ENCODE assay signal across 9 cellular contexts in genomic region chr11:66546966-66547661, GRCh38. TPM values are rescaled to one million over a fixed set of nuclear protein-coding genes. Genes with fewer than 3 reads are reported as not detected.
A peak's percentile ranks its signal among the peaks of the same experiment; 100 is the strongest.
DNase-seq lines count a peak whose midpoint lies in the region; ATAC-seq and TF ChIP-seq lines count a peak whose summit lies in the region.
"Had no signal": no experiment of that assay in that cellular context is flagged by ENCODE, and none has a peak within 500 bp of the region (broad histone marks: within the 10 kb centered on the region; RNA-seq: fewer than 3 reads in every experiment).

No MANE protein-coding gene starts in this region.

- H3K27ac Mint-ChIP-seq in progenitor cell of endocrine pancreas, result no peak overlapping the region

- H3K9me3 Mint-ChIP-seq in progenitor cell of endocrine pancreas (ENCODE audit: low read depth), result no peaks in the 10 kb centered on the region

- no peak overlapping the region for H3K9ac ChIP-seq in Karpas-422 (ENCODE audit: low read length)

- peaks cover 5% of the 10 kb centered on the region for H3K36me3 Mint-ChIP-seq in progenitor cell of endocrine pancreas (ENCODE audit: insufficient read depth)

- H2AFZ ChIP-seq in Karpas-422 (ENCODE audit: low read length), result no peak overlapping the region

- H3K9me3 ChIP-seq in Karpas-422 (ENCODE audit: low read length), result no peaks in the 10 kb centered on the region
- no peaks in the 10 kb centered on the region for H3K9me3 ChIP-seq in effector memory CD4-positive, alpha-beta T cell (ENCODE audit: control insufficient read depth, low read length)

- H3K4me3 ChIP-seq in GM12865 (ENCODE audit: low read depth, low read length) (no peak overlapping the region; the same call in 1 of the 2 replicates), Karpas-422 (ENCODE audit: low read length) (no peak overlapping the region)
- H3K4me3 ChIP-seq in effector memory CD4-positive, alpha-beta T cell (ENCODE audit: insufficient read depth, low read depth, low read length, poor library complexity, severe bottlenecking), result peak overlapping the region; percentile 70

- H4K20me1 ChIP-seq in Karpas-422 (ENCODE audit: insufficient read depth, low read depth, low read length), result 0 out of 2 replicates have a peak, but pooled peaks cover 4% of the 10 kb centered on the region

- H3K27me3 ChIP-seq in Karpas-422 (ENCODE audit: low read length), result no peaks in the 10 kb centered on the region
- H3K27me3 ChIP-seq in effector memory CD4-positive, alpha-beta T cell (replicated peaks; ENCODE audit: control insufficient read depth, insufficient read depth, low read length, poor library complexity, severe bottlenecking), result no peaks in the 10 kb centered on the region

- no peaks in the 10 kb centered on the region for H3K36me3 ChIP-seq in Karpas-422 (ENCODE audit: insufficient read depth, low read length)
- no peaks in the 10 kb centered on the region for H3K36me3 ChIP-seq in effector memory CD4-positive, alpha-beta T cell (ENCODE audit: control insufficient read depth, insufficient read depth, low read length)

- peaks cover 15% of the 10 kb centered on the region for H3K27me3 Mint-ChIP-seq in progenitor cell of endocrine pancreas

- peaks cover 40% of the 10 kb centered on the region for H3K4me1 ChIP-seq in Karpas-422 (ENCODE audit: low read length)
- peaks cover 25% of the 10 kb centered on the region for H3K4me1 ChIP-seq in effector memory CD4-positive, alpha-beta T cell (ENCODE audit: control insufficient read depth, insufficient read depth, low read length, poor library complexity, severe bottlenecking)

- peaks cover 8% of the 10 kb centered on the region for H3K79me2 ChIP-seq in Karpas-422 (ENCODE audit: low read length)

- H3K9me2 ChIP-seq in Karpas-422 (replicated peaks; ENCODE audit: insufficient read depth, low read length), result no peaks in the 10 kb centered on the region

- H3K27ac ChIP-seq in Karpas-422 (ENCODE audit: low read length), result no peak overlapping the region
- no peak overlapping the region for H3K27ac ChIP-seq in effector memory CD4-positive, alpha-beta T cell (ENCODE audit: insufficient read depth, low read length, poor library complexity, severe bottlenecking)

- peak overlapping the region; percentile 14 for H3K4me3 Mint-ChIP-seq in progenitor cell of endocrine pancreas (ENCODE audit: low read depth)

- DNase-seq in GM12865 (ENCODE audit: low read depth) (peak; percentile 16), Karpas-422 (peak; percentile 51), progenitor cell of endocrine pancreas (ENCODE audit: low spot score, unreplicated experiment) (no peak), NCI-H128 (lab: John Stamatoyannopoulos, UW; ENCODE audit: unreplicated experiment) (no peak)
- no peak for DNase-seq in effector memory CD4-positive, alpha-beta T cell
- DNase-seq: central memory CD4-positive, alpha-beta T cell; NCI-H146 had no signal

- H3K4me2 ChIP-seq in Karpas-422 (ENCODE audit: low read depth, low read length, poor library complexity, severe bottlenecking), result peak overlapping the region; percentile 93

- H3K4me1 Mint-ChIP-seq in progenitor cell of endocrine pancreas (ENCODE audit: low read depth), result peaks cover 12% of the 10 kb centered on the region

- ATAC-seq in GM19395 (IDR thresholded peaks at IDR 0.05; ENCODE audit: unreplicated experiment) (no peak), HG02981 (IDR thresholded peaks at IDR 0.05; ENCODE audit: unreplicated experiment) (no peak)

- TF ChIP-seq CTCF in GM12865 (IDR thresholded peaks at IDR 0.05; ENCODE audit: insufficient read depth, low read depth, low read length, missing control alignments) (no peak), progenitor cell of endocrine pancreas (IDR thresholded peaks at IDR 0.05; ENCODE audit: unreplicated experiment) (no peak)

RNA-seq across cellular contexts. Expression of gene ACTN3, which starts 0.4 kb away (rescaled TPM):
- total RNA-seq in Karpas-422 (2014; rRNA removed; shearing (Covaris generic); ENCODE audit: low replicate concordance), result not detected in 2 replicates
- total RNA-seq in progenitor cell of endocrine pancreas, result 0.43 and 0.44 TPM in 2 replicates

RNA-seq across cellular contexts. Expression of gene ZDHHC24, which starts 1.3 kb away (rescaled TPM):
- total RNA-seq in Karpas-422 (2014; rRNA removed; shearing (Covaris generic); ENCODE audit: low replicate concordance), result 22.2 and 35.0 TPM in 2 replicates
- total RNA-seq in progenitor cell of endocrine pancreas, result 9.7 and 10.5 TPM in 2 replicates

RNA-seq across cellular contexts. Expression of gene CTSF, which starts 21.3 kb away (rescaled TPM):
- total RNA-seq in Karpas-422 (2014; rRNA removed; shearing (Covaris generic); ENCODE audit: low replicate concordance), result not detected in 2 replicates
- total RNA-seq in progenitor cell of endocrine pancreas, result 3.6 and 4.1 TPM in 2 replicates

RNA-seq across cellular contexts. Expression of gene BBS1, which starts 36.7 kb away (rescaled TPM):
- total RNA-seq in Karpas-422 (2014; rRNA removed; shearing (Covaris generic); ENCODE audit: low replicate concordance), result 9.1 and 37.3 TPM in 2 replicates
- total RNA-seq in progenitor cell of endocrine pancreas, result 75.4 and 80.3 TPM in 2 replicates

RNA-seq across cellular contexts. Expression of gene CCDC87, which starts 45.7 kb away (rescaled TPM):
- 0.22 and 0.75 TPM in 2 replicates for total RNA-seq in Karpas-422 (2014; rRNA removed; shearing (Covaris generic); ENCODE audit: low replicate concordance)
- total RNA-seq in progenitor cell of endocrine pancreas, result 0.89 and 1.1 TPM in 2 replicates

Comparison
In these comparisons a context has a peak if more than half of its experiments do, and no peak if none do; other contexts are left out.
1. DNase-seq: peak in GM12865 (single experiment) and Karpas-422 (single experiment); none in effector memory CD4-positive, alpha-beta T cell (0 of 3), progenitor cell of endocrine pancreas (single experiment) and NCI-H128 (single experiment).